In the genomic region with DNA sequence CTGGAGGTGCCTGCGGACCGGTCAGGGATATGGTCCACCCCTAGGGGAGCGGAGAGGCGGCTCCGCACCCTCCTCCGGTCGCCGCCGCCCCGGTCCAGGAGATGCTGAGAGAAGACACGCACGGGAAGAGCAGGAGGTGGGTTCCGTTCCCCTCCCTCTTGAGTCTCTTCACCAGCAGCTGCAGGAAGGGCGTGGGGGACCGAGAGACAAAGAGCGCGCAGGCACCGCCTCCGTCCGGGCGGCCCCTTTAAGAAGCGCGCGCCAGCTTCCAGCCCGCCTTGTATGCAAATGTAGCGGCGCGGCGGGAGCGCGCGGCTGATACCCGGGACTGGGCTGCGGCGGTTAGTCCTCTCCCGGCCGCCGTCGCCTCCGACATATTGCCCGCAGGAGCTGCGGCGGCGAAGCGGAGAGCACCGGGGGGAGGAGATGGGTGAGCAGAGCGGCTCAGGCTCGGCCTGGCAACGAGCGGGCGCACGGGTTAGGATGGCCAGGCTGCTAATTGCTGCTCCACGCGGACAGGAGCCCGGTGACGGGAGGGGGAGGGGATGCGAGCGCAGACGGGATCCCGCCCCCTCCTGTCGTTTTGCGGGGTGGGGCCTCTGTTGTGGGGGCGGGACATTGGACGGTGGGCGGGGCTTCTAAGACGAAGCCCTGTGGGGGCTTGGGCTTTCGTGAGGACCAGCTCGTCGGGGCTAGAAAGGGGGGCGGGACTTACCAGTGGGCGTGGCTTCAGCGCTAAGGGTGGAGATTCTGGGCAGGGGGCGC, we compare ENCODE assay signal across 8 cellular contexts. TPM values are rescaled to one million over a fixed set of nuclear protein-coding genes. Genes with fewer than 3 reads are reported as not detected.
DNase-seq lines count a peak whose midpoint lies in the region; TF ChIP-seq lines count a peak whose summit lies in the region.

A gene (plus strand): TSS at position 318 of the 765 bp plus-strand sequence. CDS start 109 bp downstream, at position 427.

- no peaks in the 10 kb centered on the region for H3K9me3 Mint-ChIP-seq in HFFc6

- peak within 1 kb of the TSS; percentile 81 for H2BK15ac ChIP-seq in neuronal stem cell (ENCODE audit: low read length)

- peaks cover 20 to 38% of the 10 kb centered on the region in 2 donors for H3K36me3 ChIP-seq in neuronal stem cell (replicated peaks in 1 of 2; ENCODE audit: control insufficient read depth in 2 of 2, insufficient read depth in 2 of 2, low read length in 2 of 2)

- H3K27me3 Mint-ChIP-seq in HFFc6 (ENCODE audit: insufficient read depth), result peaks cover 15% of the 10 kb centered on the region

- no CpG with 5 or more reads among the region's 73 CpGs for WGBS in neuronal stem cell (ENCODE audit: extremely low coverage in 2 of 2, insufficient read length in 2 of 2, insufficient replicate concordance in 1 of 2), 2 donors

- no peaks in the 10 kb centered on the region for H3K27me3 ChIP-seq in neuronal stem cell (ENCODE audit: control insufficient read depth in 3 of 3, insufficient read depth in 3 of 3, low read depth in 1 of 3, low read length in 3 of 3)

- peak within 1 kb of the TSS; percentile 74 for H4K91ac ChIP-seq in neuronal stem cell (ENCODE audit: low read depth, low read length, poor library complexity)

- peak within 1 kb of the TSS; percentile 99 for H2AFZ ChIP-seq in neuronal stem cell (ENCODE audit: low read length)

- H3K4me3 Mint-ChIP-seq in HFFc6, result peak within 1 kb of the TSS; percentile 98

- H2BK120ac ChIP-seq in neuronal stem cell (ENCODE audit: low read depth, low read length), result peak within 1 kb of the TSS; percentile 82

- peak within 1 kb of the TSS; percentile 97 for H2BK5ac ChIP-seq in neuronal stem cell (ENCODE audit: low read length)

- H2AK5ac ChIP-seq in neuronal stem cell (ENCODE audit: low read depth, low read length), result peak within 1 kb of the TSS; percentile 91

- no peak within 1 kb of the TSS for H2BK12ac ChIP-seq in neuronal stem cell (ENCODE audit: low read length)

- H3K27ac ChIP-seq in neuronal stem cell (replicated peaks; ENCODE audit: low read length) (peak within 1 kb of the TSS; percentile 98), substantia nigra (ENCODE audit: low read depth, low read length, poor library complexity, severe bottlenecking) (peak within 1 kb of the TSS; percentile 96)

- H3K14ac ChIP-seq in neuronal stem cell (ENCODE audit: low read length), result peak within 1 kb of the TSS; percentile 95

- peak within 1 kb of the TSS; percentile 99 for H3K18ac ChIP-seq in neuronal stem cell (ENCODE audit: low read length)

- H3K79me1 ChIP-seq in neuronal stem cell (ENCODE audit: low read depth, low read length), result peaks cover 2% of the 10 kb centered on the region

- H3K4ac ChIP-seq in neuronal stem cell (ENCODE audit: low read length), result no peak within 1 kb of the TSS

- H3K4me3 ChIP-seq in NB4 (ENCODE audit: low read depth, low read length) (peak within 1 kb of the TSS; percentile 68), neuronal stem cell (ENCODE audit: low read length in 2 of 2) (peak within 1 kb of the TSS; percentile 85 to 97)

- H3K4me1 Mint-ChIP-seq in HFFc6 (ENCODE audit: low read depth), result peaks cover 65% of the 10 kb centered on the region

- TF ChIP-seq POLR2A in NB4 (IDR thresholded peaks at IDR 0.05; ENCODE audit: extremely low read depth, insufficient read length), result peak; percentile 65

- peak within 1 kb of the TSS; percentile 99 for H3K9ac ChIP-seq in neuronal stem cell (ENCODE audit: low read depth, low read length, poor library complexity)

- peaks cover 15% of the 10 kb centered on the region for H3K36me3 Mint-ChIP-seq in HFFc6 (ENCODE audit: low read depth)

- DNase-seq in GM04504 (ENCODE audit: low read depth) (peak; percentile 85), HFFc6 (peak; percentile 88), NB4 (ENCODE audit: low read depth) (peak; percentile 97), SK-N-DZ (ENCODE audit: low spot score) (peak; percentile 96), foreskin melanocyte (peak; percentile 94), neuronal stem cell (ENCODE audit: low spot score) (peak; percentile 98), substantia nigra (lab: John Stamatoyannopoulos, UW) (peak; percentile 76 to 99 (median 94))
- DNase-seq in activated naive CD4-positive, alpha-beta T cell treated with Interleukin-2 at 50 U/mL for 16 hours, result peak; percentile 93

- H3K27ac Mint-ChIP-seq in HFFc6, result peak within 1 kb of the TSS; percentile 92

- H3K23ac ChIP-seq in neuronal stem cell (ENCODE audit: low read depth, low read length, poor library complexity), result peak within 1 kb of the TSS; percentile 98

- no peaks in the 10 kb centered on the region for H3K9me3 ChIP-seq in neuronal stem cell (replicated peaks in 1 of 2; ENCODE audit: control insufficient read depth in 2 of 2, insufficient read depth in 1 of 2, low read depth in 1 of 2, low read length in 2 of 2)

- peak within 1 kb of the TSS; percentile 95 for H3K4me2 ChIP-seq in neuronal stem cell (ENCODE audit: insufficient read depth, low read length, poor library complexity, severe bottlenecking)

- H4K8ac ChIP-seq in neuronal stem cell (ENCODE audit: low read depth, low read length), result peak within 1 kb of the TSS; percentile 17

- peaks cover 11 to 18% of the 10 kb centered on the region in 2 donors for H3K4me1 ChIP-seq in neuronal stem cell (ENCODE audit: control insufficient read depth in 2 of 2, insufficient read depth in 1 of 2, low read depth in 1 of 2, low read length in 2 of 2)

- no peak for TF ChIP-seq CTCF in HFFc6 (IDR thresholded peaks at IDR 0.05)
- TF ChIP-seq CTCF in NB4 (IDR thresholded peaks at IDR 0.05; ENCODE audit: low read depth, low read length), result no peak

RNA-seq across cellular contexts. Expression of the gene that starts here (rescaled TPM):
- total RNA-seq in HFFc6 (2021; fragmentation: NEBNext Ultra II Directional; extraction: Animal tissue kit (Norgen Biotek cat#: 25700)), result 10 to 100 TPM; 17.6 to 23.2 (median 20.8) TPM
- 6.7 and 9.1 TPM in 2 replicates for polyA plus RNA-seq in SK-N-DZ (2014; cell fraction: cytosol; rRNA removed)
- polyA plus RNA-seq in SK-N-DZ (2014; cell fraction: nucleus; rRNA removed), result 11.0 and 11.9 TPM in 2 replicates
- 17.3 TPM for polyA plus RNA-seq in neuronal stem cell (2013, experiment 1 of 2)
- 17.7 TPM for polyA plus RNA-seq in neuronal stem cell (2013, experiment 2 of 2)

Comparison
In these comparisons a context has a peak if more than half of its experiments do, and no peak if none do; other contexts are left out.
1. Peak in every context shown above with its lines: DNase-seq, H3K4me3 ChIP-seq and H3K27ac ChIP-seq.